In genomic region chr2:223056656-223057418, GRCh38 we compare ENCODE assay signal across 1 cellular context.
TF ChIP-seq lines count a peak whose summit lies in the region.

No MANE protein-coding gene starts in this region.

TF ChIP-seq in GM23338, 12 proteins besides CTCF, POLR2A, EP300 and RAD21:
- no peak for TF ChIP-seq ZNF462 (CRISPR knock-in tag; IDR thresholded peaks at IDR 0.05)
- TF ChIP-seq POLR2AphosphoS5 (IDR thresholded peaks at IDR 0.05; ENCODE audit: low read depth), result no peak
- TF ChIP-seq EZH2 (IDR thresholded peaks at IDR 0.05; ENCODE audit: low read depth, unreplicated experiment), result no peak
- no peak for TF ChIP-seq ZNF114 (CRISPR knock-in tag; IDR thresholded peaks at IDR 0.05)
